Comparison of ENCODE assay signal across 18 cellular contexts in genomic region chr3:108338901-108339545, GRCh38. TPM values are rescaled to one million over a fixed set of nuclear protein-coding genes. Genes with fewer than 3 reads are reported as not detected.
A peak's percentile ranks its signal among the peaks of the same experiment; 100 is the strongest.
DNase-seq lines count a peak whose midpoint lies in the region; ATAC-seq and TF ChIP-seq lines count a peak whose summit lies in the region.
"Had no signal": no experiment of that assay in that cellular context is flagged by ENCODE, and none has a peak within 500 bp of the region (broad histone marks: within the 10 kb centered on the region; RNA-seq: fewer than 3 reads in every experiment).

No MANE protein-coding gene starts in this region.

- H3K27ac ChIP-seq in gastroesophageal sphincter = no peak overlapping the region
- H3K27ac ChIP-seq: spleen, thoracic aorta had no signal

- no peak for TF ChIP-seq CTCF in progenitor cell of endocrine pancreas (IDR thresholded peaks at IDR 0.05; ENCODE audit: unreplicated experiment)
- TF ChIP-seq CTCF in gastroesophageal sphincter (IDR thresholded peaks at IDR 0.05) = no peak

- no peak overlapping the region for H3K4me3 ChIP-seq in gastroesophageal sphincter
- H3K4me3 ChIP-seq: spleen, thoracic aorta had no signal

- H3K27me3 ChIP-seq in gastroesophageal sphincter = no peaks in the 10 kb centered on the region
- H3K27me3 ChIP-seq: spleen had no signal

- peaks cover 17% of the 10 kb centered on the region for H3K4me1 Mint-ChIP-seq in progenitor cell of endocrine pancreas (ENCODE audit: low read depth)

- TF ChIP-seq POLR2A in gastroesophageal sphincter (IDR thresholded peaks at IDR 0.05) = no peak

- peak overlapping the region; percentile 58 for H3K27ac Mint-ChIP-seq in progenitor cell of endocrine pancreas
- H3K27ac Mint-ChIP-seq: HFFc6 had no signal

- no peak for DNase-seq in progenitor cell of endocrine pancreas (ENCODE audit: low spot score, unreplicated experiment)
- DNase-seq in central memory CD4-positive, alpha-beta T cell = no peak
- DNase-seq: Calu3, HFFc6, hypothalamus, NCI-H2171 treated with DMSO at 0.1 percent for 48 hours, NCI-H748 treated with DMSO at 0.1 percent for 48 hours, OCI-M1, spleen had no signal

- H3K4me3 Mint-ChIP-seq in progenitor cell of endocrine pancreas (ENCODE audit: low read depth) = no peak overlapping the region
- H3K4me3 Mint-ChIP-seq: HFFc6 had no signal

- H3K9me3 ChIP-seq in gastroesophageal sphincter = no peaks in the 10 kb centered on the region
- H3K9me3 ChIP-seq: spleen, thoracic aorta had no signal

- ATAC-seq in GM18909 (IDR thresholded peaks at IDR 0.05; ENCODE audit: poor library complexity, unreplicated experiment) (peak; percentile 74), GM21786 (IDR thresholded peaks at IDR 0.05; ENCODE audit: unreplicated experiment) (peak; percentile 41), HG03354 (IDR thresholded peaks at IDR 0.05; ENCODE audit: poor library complexity, severe bottlenecking, unreplicated experiment) (peak; percentile 67), gastroesophageal sphincter (no peak), GM21529 (IDR thresholded peaks at IDR 0.05; ENCODE audit: unreplicated experiment) (no peak)

- H3K36me3 Mint-ChIP-seq in progenitor cell of endocrine pancreas (ENCODE audit: insufficient read depth) = no peaks in the 10 kb centered on the region

- no peaks in the 10 kb centered on the region for H3K9me3 Mint-ChIP-seq in progenitor cell of endocrine pancreas (ENCODE audit: low read depth)
- H3K9me3 Mint-ChIP-seq: HFFc6 had no signal

- H3K36me3 ChIP-seq in gastroesophageal sphincter = no peaks in the 10 kb centered on the region
- H3K36me3 ChIP-seq: spleen, thoracic aorta had no signal

- H3K27me3 Mint-ChIP-seq in progenitor cell of endocrine pancreas = no peaks in the 10 kb centered on the region

- H3K4me1 ChIP-seq in gastroesophageal sphincter = no peaks in the 10 kb centered on the region

- no peak for TF ChIP-seq EP300 in gastroesophageal sphincter (IDR thresholded peaks at IDR 0.05)

RNA-seq across cellular contexts. Expression of gene HHLA2, which starts 42.7 kb away (rescaled TPM):
- total RNA-seq in progenitor cell of endocrine pancreas (not detected in 2 replicates), gastroesophageal sphincter (not detected)
- total RNA-seq: fibroblast of villous mesenchyme, HFFc6, HT1080, pulmonary artery endothelial cell, thoracic aorta had no signal

Comparison
In these comparisons a context has a peak if more than half of its experiments do, and no peak if none do; other contexts are left out.
1. ATAC-seq: peak in GM18909 (single experiment), GM21786 (single experiment) and HG03354 (single experiment); none in gastroesophageal sphincter (single experiment) and GM21529 (single experiment).